8 cellular contexts compared by ENCODE assay signal in the genomic region with DNA sequence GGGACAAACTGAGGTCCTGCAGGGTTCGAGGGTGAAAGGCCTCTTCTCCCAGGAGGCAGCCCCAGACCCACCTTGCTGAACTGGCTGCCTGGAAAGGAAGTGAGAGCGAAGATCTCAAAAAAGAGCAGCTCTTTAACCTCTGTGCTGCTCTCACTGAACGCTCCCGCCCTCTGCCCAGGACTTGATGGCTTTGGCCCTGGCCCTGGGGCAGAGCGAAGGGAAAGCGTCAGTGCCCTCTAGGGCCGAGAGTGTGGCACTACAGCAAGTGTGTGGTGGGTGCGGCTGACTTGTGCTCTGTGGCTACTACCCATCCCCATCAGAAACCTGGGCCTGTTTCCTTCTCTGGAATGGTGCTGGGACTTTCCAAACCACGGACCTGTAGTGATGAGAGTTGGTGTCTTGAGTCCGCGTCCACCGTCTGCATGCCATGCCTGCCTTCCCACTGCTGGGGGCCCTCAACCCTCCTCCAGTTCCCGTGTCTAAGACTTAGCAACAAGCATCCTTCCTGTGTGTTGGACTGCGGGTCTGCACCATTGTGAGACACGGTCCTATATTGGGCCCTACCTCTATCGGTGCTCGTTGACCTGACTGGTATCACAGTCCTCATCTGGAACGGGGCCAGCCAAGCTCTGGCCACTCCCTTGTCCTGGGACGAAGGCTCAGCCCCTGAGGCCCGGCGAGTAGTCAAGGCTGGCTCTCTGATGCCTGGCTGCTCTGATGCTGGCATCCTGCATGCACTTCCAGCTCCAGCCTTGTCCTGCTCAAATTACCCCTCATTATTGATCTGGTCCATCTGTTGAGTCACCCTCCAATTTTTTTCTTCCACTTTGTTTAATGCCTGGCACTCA.
A peak's percentile ranks its signal among the peaks of the same experiment; 100 is the strongest.
DNase-seq lines count a peak whose midpoint lies in the region; ATAC-seq and TF ChIP-seq lines count a peak whose summit lies in the region.

No MANE protein-coding gene starts in this region.

- no peaks in the 10 kb centered on the region for H3K27me3 ChIP-seq in BE2C

- peaks cover 5% of the 10 kb centered on the region for H3K9me3 Mint-ChIP-seq in activated T-helper 17 cell treated with anti-CD3 and anti-CD28 coated beads, Interleukin-2, amount 50 U/mL, for 72 hours

- H3K4me1 ChIP-seq in BE2C, result no peaks in the 10 kb centered on the region

- H3K9me3 ChIP-seq in BE2C, result no peaks in the 10 kb centered on the region

- TF ChIP-seq CTCF in BE2C (IDR thresholded peaks at IDR 0.05; ENCODE audit: low read depth, low read length), result peak; percentile 86

- no peak overlapping the region for H3K4me3 Mint-ChIP-seq in activated T-helper 17 cell treated with anti-CD3 and anti-CD28 coated beads, Interleukin-2, amount 50 U/mL, for 72 hours

- no peak overlapping the region for H3K27ac Mint-ChIP-seq in activated T-helper 17 cell treated with anti-CD3 and anti-CD28 coated beads, Interleukin-2, amount 50 U/mL, for 72 hours

- H3K4me1 Mint-ChIP-seq in activated T-helper 17 cell treated with anti-CD3 and anti-CD28 coated beads, Interleukin-2, amount 50 U/mL, for 72 hours, result no peaks in the 10 kb centered on the region

- H3K4me3 ChIP-seq in BE2C (ENCODE audit: low read depth, low read length), result no peak overlapping the region

- peak; percentile 97 for ATAC-seq in GM18867 (IDR thresholded peaks at IDR 0.05; ENCODE audit: unreplicated experiment)
- ATAC-seq in HG03064 (IDR thresholded peaks at IDR 0.05; ENCODE audit: low read depth, unreplicated experiment), result peak; percentile 94
- peak; percentile 59 for ATAC-seq in activated T-helper 17 cell treated with anti-CD3 and anti-CD28 coated beads, Interleukin-2, amount 50 U/mL, for 72 hours (replicated peaks)
- ATAC-seq in HG02763 (IDR thresholded peaks at IDR 0.05; ENCODE audit: unreplicated experiment), result no peak

- no peaks in the 10 kb centered on the region for H3K27me3 Mint-ChIP-seq in activated T-helper 17 cell treated with anti-CD3 and anti-CD28 coated beads, Interleukin-2, amount 50 U/mL, for 72 hours

- DNase-seq in BE2C, result peak; percentile 77
- peak; percentile 2 for DNase-seq in NCI-H226
- peak; percentile 82 for DNase-seq in cardiac septum (ENCODE audit: low spot score)
- peak; percentile 48 for DNase-seq in retina

- H3K36me3 Mint-ChIP-seq in activated T-helper 17 cell treated with anti-CD3 and anti-CD28 coated beads, Interleukin-2, amount 50 U/mL, for 72 hours (ENCODE audit: low read depth), result no peaks in the 10 kb centered on the region

- intact Hi-C loops in cardiac septum (cut with DNase I), result loop anchor here (5.0 kb wide), 1 partner anchor 50 kb away; no protein-coding TSS in a partner anchor

- H3K36me3 ChIP-seq in BE2C, result no peaks in the 10 kb centered on the region

Comparison
In these comparisons a context has a peak if more than half of its experiments do, and no peak if none do; other contexts are left out.
1. DNase-seq: peak in every context shown above with its lines; median percentile 82 in cardiac septum; 77 in BE2C; 48 in retina; 2 in NCI-H226.